Comparison of ENCODE assay signal across 11 cellular contexts in genomic region chr5:41793156-41793770, GRCh38.
A peak's percentile ranks its signal among the peaks of the same experiment; 100 is the strongest.
DNase-seq lines count a peak whose midpoint lies in the region; ATAC-seq and TF ChIP-seq lines count a peak whose summit lies in the region.
"Had no signal": no experiment of that assay in that cellular context is flagged by ENCODE, and none has a peak within 500 bp of the region (broad histone marks: within the 10 kb centered on the region; RNA-seq: fewer than 3 reads in every experiment).

No MANE protein-coding gene starts in this region.

- H3K4me1 ChIP-seq in HAP-1 (peaks cover 14% of the 10 kb centered on the region), tibial nerve (peaks cover 0 to 28% (median 8%) of the 10 kb centered on the region in 4 donors)

- H3K9me3 ChIP-seq in HAP-1 (no peaks in the 10 kb centered on the region), tibial nerve (no peaks in the 10 kb centered on the region)

- TF ChIP-seq CTCF in tibial nerve (IDR thresholded peaks at IDR 0.05), result no peak

- DNase-seq in HAP-1 (ENCODE audit: low spot score in 2 of 2), result peak; percentile 8 to 39
- peak; percentile 72 for DNase-seq in NCI-H446 treated with DMSO at 0.1 percent for 48 hours (lab: John Stamatoyannopoulos, UW)
- peak; percentile 75 for DNase-seq in dedifferentiated amniotic fluid mesenchymal stem cell (ENCODE audit: extremely low spot score)
- DNase-seq in pulmonary artery endothelial cell (ENCODE audit: low read depth, low spot score), result peak; percentile 68
- DNase-seq in tibial nerve (ENCODE audit: low spot score in 2 of 2), result no peak
- DNase-seq in NOMO-1 treated with DMSO at 0.1 percent for 48 hours (lab: John Stamatoyannopoulos, UW; ENCODE audit: unreplicated experiment), result no peak
- DNase-seq: activated B cell treated with CpG ODN at 0.5 μM for 24 hours, activated gamma-delta T cell treated with Interleukin-2 at 50 U/mL for 16 hours, OCI-M1 had no signal

- in situ Hi-C loops in HAP-1 (cut with MboI; ENCODE audit: low sequenced_read_pairs), result no loop called here

- WGBS in tibial nerve, 2 donors, result 42 to 50% methylated on average over 3 of the region's 3 CpGs

- no peak overlapping the region for H3K27ac ChIP-seq in tibial nerve

- H3K36me3 ChIP-seq in HAP-1 (replicated peaks), result no peaks in the 10 kb centered on the region; the same call in 1 of the 2 replicates
- peaks cover 0 to 4% (median 0%) of the 10 kb centered on the region in 3 donors for H3K36me3 ChIP-seq in tibial nerve

- TF ChIP-seq EP300 in tibial nerve (IDR thresholded peaks at IDR 0.05), result no peak

- TF ChIP-seq POLR2A in tibial nerve (IDR thresholded peaks at IDR 0.05), result no peak

- no peak for ATAC-seq in HG03571 (IDR thresholded peaks at IDR 0.05; ENCODE audit: unreplicated experiment)
- no peak for ATAC-seq in HG03521 (IDR thresholded peaks at IDR 0.05; ENCODE audit: unreplicated experiment)

- H3K27me3 ChIP-seq in HAP-1 (ENCODE audit: low read depth) (no peaks in the 10 kb centered on the region), tibial nerve (no peaks in the 10 kb centered on the region)

- H3K4me3 ChIP-seq in HAP-1 (no peak overlapping the region), tibial nerve (no peak overlapping the region)

Comparison
In these comparisons a context has a peak if more than half of its experiments do, and no peak if none do; other contexts are left out.
1. DNase-seq: peak in HAP-1 (2 of 2), NCI-H446 treated with DMSO at 0.1 percent for 48 hours (single experiment), dedifferentiated amniotic fluid mesenchymal stem cell (single experiment) and pulmonary artery endothelial cell (single experiment); none in tibial nerve (0 of 2) and NOMO-1 treated with DMSO at 0.1 percent for 48 hours (single experiment).